1 cellular context compared by ENCODE assay signal in genomic region chr13:27306364-27306763, GRCh38.
TF ChIP-seq lines count a peak whose summit lies in the region.

No MANE protein-coding gene starts in this region.

TF ChIP-seq in HCT116, 20 proteins besides CTCF, POLR2A, EP300 and RAD21:
- no peak for TF ChIP-seq JUND (IDR thresholded peaks at IDR 0.05)
- TF ChIP-seq, protein P1, sequence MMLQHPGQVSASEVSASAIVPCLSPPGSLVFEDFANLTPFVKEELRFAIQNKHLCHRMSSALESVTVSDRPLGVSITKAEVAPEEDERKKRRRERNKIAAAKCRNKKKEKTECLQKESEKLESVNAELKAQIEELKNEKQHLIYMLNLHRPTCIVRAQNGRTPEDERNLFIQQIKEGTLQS (IDR thresholded peaks at IDR 0.05): no peak
- TF ChIP-seq ZBTB33 (IDR thresholded peaks at IDR 0.05; ENCODE audit: extremely low read depth, insufficient replicate concordance, low read length): no peak
- TF ChIP-seq YY1 (IDR thresholded peaks at IDR 0.05; ENCODE audit: extremely low read depth, insufficient replicate concordance, low read depth, low read length): no peak
- no peak for TF ChIP-seq POLR2AphosphoS5 (IDR thresholded peaks at IDR 0.05; ENCODE audit: low read depth, low read length)
- no peak for TF ChIP-seq SIN3A (IDR thresholded peaks at IDR 0.05; ENCODE audit: low read depth)
- TF ChIP-seq EGR1 (IDR thresholded peaks at IDR 0.05; ENCODE audit: low read depth): no peak
- TF ChIP-seq CBX3 (IDR thresholded peaks at IDR 0.05; ENCODE audit: low read depth): no peak
- TF ChIP-seq SRF (IDR thresholded peaks at IDR 0.05; ENCODE audit: low read depth): no peak
- no peak for TF ChIP-seq CEBPB (IDR thresholded peaks at IDR 0.05; ENCODE audit: low read depth)
- TF ChIP-seq EZH2 (IDR thresholded peaks at IDR 0.05): no peak
- no peak for TF ChIP-seq EZH2phosphoT487 (IDR thresholded peaks at IDR 0.05; ENCODE audit: borderline replicate concordance)
- no peak for TF ChIP-seq FOSL1 (IDR thresholded peaks at IDR 0.05; ENCODE audit: low read depth)
- no peak for TF ChIP-seq TCF7L2 (IDR thresholded peaks at IDR 0.05; ENCODE audit: borderline replicate concordance, extremely low read depth, insufficient read depth, insufficient read length)
